In the genomic region with DNA sequence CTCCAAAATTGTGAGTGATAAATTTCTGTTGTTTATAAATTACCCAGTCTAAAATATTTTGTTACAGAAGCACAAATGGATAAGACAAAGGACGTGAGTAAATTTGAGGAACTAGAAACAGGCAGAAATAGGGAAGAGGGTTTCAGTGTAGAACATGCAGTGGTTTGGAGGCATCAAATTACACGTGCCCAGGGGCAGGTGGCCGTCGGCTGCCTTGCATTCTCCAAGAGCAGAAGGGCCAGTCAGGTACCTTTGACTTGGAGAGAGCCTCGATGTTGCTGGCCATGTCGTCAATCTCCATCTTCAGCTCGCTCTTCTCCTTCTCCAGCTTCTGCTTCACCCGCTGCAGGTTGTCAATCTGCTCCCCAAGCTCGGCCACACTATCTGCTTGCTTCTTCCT, we compare ENCODE assay signal across 21 cellular contexts. TPM values are rescaled to one million over a fixed set of nuclear protein-coding genes. Genes with fewer than 3 reads are reported as not detected.
DNase-seq lines count a peak whose midpoint lies in the region; ATAC-seq, FAIRE-seq and TF ChIP-seq lines count a peak whose summit lies in the region.
"Had no signal": no experiment of that assay in that cellular context is flagged by ENCODE, and none has a peak within 500 bp of the region (broad histone marks: within the 10 kb centered on the region; RNA-seq: fewer than 3 reads in every experiment).

No MANE protein-coding gene starts in this region.

- no peaks in the 10 kb centered on the region for H3K36me3 ChIP-seq in bronchial epithelial cell (ENCODE audit: control insufficient read depth, insufficient read depth, low read length)

- peak; percentile 25 for DNase-seq in CD1c-positive myeloid dendritic cell (ENCODE audit: extremely low spot score)
- peak; percentile 26 to 59 for DNase-seq in Kasumi-1 (lab: John Stamatoyannopoulos, UW)
- peak; percentile 17 for DNase-seq in NOMO-1 treated with dmso at 0.1 percent for 144 hours (lab: John Stamatoyannopoulos, UW; ENCODE audit: unreplicated experiment)
- no peak for DNase-seq in bronchial epithelial cell (ENCODE audit: low read depth)
- no peak for DNase-seq in posterior vena cava (ENCODE audit: low spot score)
- DNase-seq in glomerular visceral epithelial cell (ENCODE audit: extremely low spot score), result no peak
- DNase-seq: Calu3; CD4-positive, alpha-beta memory T cell; NCI-H1105 treated with DMSO at 0.1 percent for 48 hours; NCI-H1694; NCI-H2081 treated with DMSO at 0.1 percent for 48 hours; NCI-H748 treated with DMSO at 0.1 percent for 48 hours; NK-92 treated with Interleukin-12 subunit alpha and Interleukin-12 subunit beta, amount 100 ng/mL, for 24 hours had no signal

- ATAC-seq in HG03039 (IDR thresholded peaks at IDR 0.05; ENCODE audit: unreplicated experiment) (no peak), GM18517 (IDR thresholded peaks at IDR 0.05; ENCODE audit: unreplicated experiment) (no peak)

- intact Hi-C loops in posterior vena cava (cut with DNase I), result no loop called here

- H3K4me3 ChIP-seq in bronchial epithelial cell (ENCODE audit: low read depth, low read length), result no peak overlapping the region

- no peak for TF ChIP-seq CTCF in bronchial epithelial cell (IDR thresholded peaks at IDR 0.05; ENCODE audit: insufficient read depth, low read length, severe bottlenecking)

- no peaks in the 10 kb centered on the region for H3K27me3 ChIP-seq in bronchial epithelial cell (ENCODE audit: control insufficient read depth, insufficient read depth, low read length)

- peak; percentile 62 for FAIRE-seq in bronchial epithelial cell (lab: Jason Lieb, UNC)
- FAIRE-seq: A204.1, H54 had no signal

RNA-seq across cellular contexts. Expression of a gene that starts 54.3 kb away (rescaled TPM):
- total RNA-seq in bronchial epithelial cell (under 0.01 TPM in 1 of 2 replicates, not detected in the other), posterior vena cava (not detected)
- total RNA-seq: Calu3; CD4-positive, alpha-beta memory T cell; HT-29; MCF 10A; NCI-H460; SK-MEL-5 had no signal

Comparison
In these comparisons a context has a peak if more than half of its experiments do, and no peak if none do; other contexts are left out.
1. DNase-seq: peak in CD1c-positive myeloid dendritic cell (single experiment), Kasumi-1 (2 of 2) and NOMO-1 treated with dmso at 0.1 percent for 144 hours (single experiment); none in bronchial epithelial cell (single experiment), posterior vena cava (single experiment) and glomerular visceral epithelial cell (single experiment).